27 cellular contexts compared by ENCODE assay signal in the genomic region with DNA sequence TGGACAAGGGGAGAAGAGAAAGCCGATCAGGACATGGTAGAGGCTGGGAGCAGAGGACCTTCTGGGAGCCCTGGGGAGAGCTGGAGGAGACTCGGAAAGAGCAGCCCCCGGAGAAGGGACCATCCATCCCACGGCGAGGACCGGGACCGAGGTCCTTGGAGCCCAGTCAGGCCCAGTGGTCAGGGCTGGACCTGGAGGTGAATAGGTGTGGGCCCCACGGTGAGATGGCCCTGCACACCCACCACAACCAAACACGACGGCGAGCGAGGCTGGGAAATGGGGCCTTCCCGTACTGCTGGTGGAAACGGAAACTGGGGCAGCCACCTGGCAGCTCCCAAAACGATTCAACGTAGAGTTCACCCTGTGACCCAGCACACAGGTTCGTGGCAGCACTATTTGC. TPM values are rescaled to one million over a fixed set of nuclear protein-coding genes. Genes with fewer than 3 reads are reported as not detected.
DNase-seq lines count a peak whose midpoint lies in the region; ATAC-seq and TF ChIP-seq lines count a peak whose summit lies in the region.
"Had no signal": no experiment of that assay in that cellular context is flagged by ENCODE, and none has a peak within 500 bp of the region (broad histone marks: within the 10 kb centered on the region; RNA-seq: fewer than 3 reads in every experiment).

No MANE protein-coding gene starts in this region.

- WGBS in hepatocyte (ENCODE audit: low lambda C conversion rate, missing lambda C conversion rate), result 96% methylated on average over 17 of the region's 17 CpGs

- ATAC-seq in T-helper 17 cell, result no peak
- ATAC-seq: Panc1 had no signal

- DNase-seq in T-helper 17 cell, result no peak
- no peak for DNase-seq in hepatocyte (ENCODE audit: low spot score)
- DNase-seq in osteoblast (ENCODE audit: insufficient read length, low spot score, missing footprints), result peak; percentile 54
- no peak for DNase-seq in type B pancreatic cell (ENCODE audit: extremely low spot score, unreplicated experiment)
- no peak for DNase-seq in DMS153 treated with DMSO at 0.1 percent for 48 hours (lab: John Stamatoyannopoulos, UW; ENCODE audit: unreplicated experiment)
- DNase-seq in NCI-H82 (lab: John Stamatoyannopoulos, UW), result no peak
- DNase-seq in retina, result no peak
- DNase-seq: C1 segment of cervical spinal cord; CD4-positive, alpha-beta memory T cell; COR-L47; DMS79; EL; GDM1; HFFc6; IMR-90; KG1; MG63; NCI-H1105 treated with DMSO at 0.1 percent for 48 hours; NCI-H1930; NCI-H2107; NCI-H2227 treated with DMSO at 0.1 percent for 48 hours; NCI-H526 treated with DMSO at 0.1 percent for 48 hours; SHP77 treated with DMSO at 0.1 percent for 48 hours had no signal

- H3K4me2 ChIP-seq in hepatocyte, result no peak overlapping the region
- no peak overlapping the region for H3K4me2 ChIP-seq in osteoblast (ENCODE audit: insufficient read depth, low read length)

- H3K79me2 ChIP-seq in hepatocyte, result no peaks in the 10 kb centered on the region
- no peaks in the 10 kb centered on the region for H3K79me2 ChIP-seq in osteoblast (ENCODE audit: insufficient read depth, low read length)

- H3K4me1 Mint-ChIP-seq in T-helper 17 cell, result peaks cover 6% of the 10 kb centered on the region
- H3K4me1 Mint-ChIP-seq in type B pancreatic cell (ENCODE audit: unreplicated experiment), result peaks cover 21% of the 10 kb centered on the region

- peak overlapping the region; percentile 62 for H3K27ac ChIP-seq in hepatocyte
- no peak overlapping the region for H3K27ac ChIP-seq in osteoblast (ENCODE audit: low read depth, low read length)

- H3K36me3 Mint-ChIP-seq in T-helper 17 cell (ENCODE audit: low read depth) (no peaks in the 10 kb centered on the region), type B pancreatic cell (no peaks in the 10 kb centered on the region)
- H3K36me3 Mint-ChIP-seq: CD4-positive, alpha-beta memory T cell had no signal

- no peaks in the 10 kb centered on the region for H3K9me2 ChIP-seq in hepatocyte (replicated peaks; ENCODE audit: insufficient read depth)

- TF ChIP-seq CTCF in hepatocyte (IDR thresholded peaks at IDR 0.05; ENCODE audit: poor library complexity) (no peak), osteoblast (IDR thresholded peaks at IDR 0.05; ENCODE audit: extremely low read depth, low read depth, low read length) (no peak), type B pancreatic cell (conservative IDR thresholded peaks at IDR 0.05) (no peak)

- H3K9me3 ChIP-seq in T-helper 17 cell (ENCODE audit: control insufficient read depth, low read length, poor library complexity, severe bottlenecking) (no peaks in the 10 kb centered on the region), hepatocyte (ENCODE audit: low read depth) (no peaks in the 10 kb centered on the region), osteoblast (ENCODE audit: low read depth, low read length) (no peaks in the 10 kb centered on the region)
- H3K9me3 ChIP-seq: HAP-1, MG63 had no signal

- H3K4me1 ChIP-seq in hepatocyte (ENCODE audit: insufficient read depth) (peaks cover 10% of the 10 kb centered on the region), osteoblast (ENCODE audit: insufficient read depth, low read length) (peaks cover 8% of the 10 kb centered on the region)

- H3K27me3 ChIP-seq in hepatocyte, result no peaks in the 10 kb centered on the region
- H3K27me3 ChIP-seq in osteoblast (ENCODE audit: insufficient read depth, low read length), result peaks cover 5% of the 10 kb centered on the region
- H3K27me3 ChIP-seq: MG63 had no signal

- H3K27me3 Mint-ChIP-seq in T-helper 17 cell (no peaks in the 10 kb centered on the region), type B pancreatic cell (peaks cover 7% of the 10 kb centered on the region)
- H3K27me3 Mint-ChIP-seq: CD4-positive, alpha-beta memory T cell had no signal

- H2AFZ ChIP-seq in hepatocyte, result no peak overlapping the region
- no peak overlapping the region for H2AFZ ChIP-seq in osteoblast (ENCODE audit: low read length)

- H3K4me3 Mint-ChIP-seq in T-helper 17 cell, result no peak overlapping the region
- H3K4me3 Mint-ChIP-seq in type B pancreatic cell, result no peak overlapping the region
- H3K4me3 Mint-ChIP-seq: CD4-positive, alpha-beta memory T cell; HFFc6 had no signal

- H3K27ac Mint-ChIP-seq in T-helper 17 cell (peak overlapping the region; percentile 63), type B pancreatic cell (peak overlapping the region; percentile 89)
- H3K27ac Mint-ChIP-seq: CD4-positive, alpha-beta memory T cell; HFFc6 had no signal

- H3K9me3 Mint-ChIP-seq in type B pancreatic cell, result no peaks in the 10 kb centered on the region
- H3K9me3 Mint-ChIP-seq: CD4-positive, alpha-beta memory T cell; HFFc6 had no signal

- H4K20me1 ChIP-seq in hepatocyte (ENCODE audit: insufficient read depth, poor library complexity, severe bottlenecking), result no peaks in the 10 kb centered on the region
- H4K20me1 ChIP-seq in osteoblast (ENCODE audit: insufficient read depth, low read length), result no peaks in the 10 kb centered on the region

- H3K4me3 ChIP-seq in hepatocyte (no peak overlapping the region), osteoblast (ENCODE audit: insufficient read depth, low read length) (no peak overlapping the region)
- H3K4me3 ChIP-seq: HAP-1, MG63 had no signal

- H3K36me3 ChIP-seq in hepatocyte (replicated peaks; ENCODE audit: insufficient read depth, low read depth), result no peaks in the 10 kb centered on the region
- no peaks in the 10 kb centered on the region for H3K36me3 ChIP-seq in osteoblast (ENCODE audit: insufficient read depth, low read length)
- H3K36me3 ChIP-seq: HAP-1, MG63 had no signal

RNA-seq across cellular contexts. Expression of a gene that starts 3.7 kb away (rescaled TPM):
- total RNA-seq in T-helper 17 cell (1 to 10 TPM; 2.8 to 3.4 TPM), hepatocyte (0.08 TPM in 1 of 2 replicates, not detected in the other), osteoblast (under 0.01 and 0.29 TPM in 2 replicates), type B pancreatic cell (ENCODE audit: low replicate concordance) (0.86 and 1.2 TPM in 2 replicates)
- polyA plus RNA-seq in hepatocyte, result 0.33 and 0.60 TPM in 2 replicates
- total RNA-seq: A673, IMR-90, NCI-H460 had no signal

RNA-seq across cellular contexts. Expression of a gene that starts 19.3 kb away (rescaled TPM):
- total RNA-seq in T-helper 17 cell (not detected), hepatocyte (12.4 and 13.4 TPM in 2 replicates), osteoblast (not detected in 2 replicates), type B pancreatic cell (ENCODE audit: low replicate concordance) (9.0 and 13.3 TPM in 2 replicates)
- polyA plus RNA-seq in hepatocyte, result 14.4 and 16.9 TPM in 2 replicates
- total RNA-seq: A673; CD4-positive, alpha-beta memory T cell; HFFc6; IMR-90; NCI-H460 had no signal
- polyA plus RNA-seq: IMR-90 had no signal

RNA-seq across cellular contexts. Expression of a gene that starts 30.5 kb away (rescaled TPM):
- total RNA-seq in T-helper 17 cell, result 1 to 10 TPM; 7.4 to 9.6 TPM
- total RNA-seq in hepatocyte, result 11.7 and 12.0 TPM in 2 replicates
- 43.6 and 48.6 TPM in 2 replicates for polyA plus RNA-seq in hepatocyte
- 1.8 and 2.7 TPM in 2 replicates for total RNA-seq in osteoblast
- total RNA-seq in type B pancreatic cell (ENCODE audit: low replicate concordance), result 13.8 and 43.3 TPM in 2 replicates

RNA-seq across cellular contexts. Expression of a gene that starts 39.3 kb away (rescaled TPM):
- 10 to 100 TPM; 29.7 to 38.2 TPM for total RNA-seq in T-helper 17 cell
- 3.9 and 5.4 TPM in 2 replicates for total RNA-seq in hepatocyte
- 11.8 and 20.4 TPM in 2 replicates for polyA plus RNA-seq in hepatocyte
- 14.5 and 18.3 TPM in 2 replicates for total RNA-seq in osteoblast
- total RNA-seq in type B pancreatic cell (ENCODE audit: low replicate concordance), result 24.5 and 31.5 TPM in 2 replicates

RNA-seq across cellular contexts. Expression of a gene that starts 43.0 kb away (rescaled TPM):
- under 1 TPM; 0.42 to 0.60 TPM for total RNA-seq in T-helper 17 cell
- 2.2 and 2.3 TPM in 2 replicates for total RNA-seq in hepatocyte
- polyA plus RNA-seq in hepatocyte, result 5.2 and 7.5 TPM in 2 replicates
- total RNA-seq in osteoblast, result 0.36 and 0.59 TPM in 2 replicates
- total RNA-seq in type B pancreatic cell (ENCODE audit: low replicate concordance), result 2.0 and 3.6 TPM in 2 replicates

Comparison
In these comparisons a context has a peak if more than half of its experiments do, and no peak if none do; other contexts are left out.
1. RNA of a gene that starts 19.3 kb away (total RNA-seq): 12.4 to 13.4 TPM in hepatocyte and 9.0 to 13.3 TPM in type B pancreatic cell; not detected in T-helper 17 cell and not detected in osteoblast; every median in the first group is over 10 times any median in the second.